Comparison of ENCODE assay signal across 8 cellular contexts in genomic region chr20:22684072-22684762, GRCh38.
DNase-seq lines count a peak whose midpoint lies in the region; ATAC-seq, FAIRE-seq and TF ChIP-seq lines count a peak whose summit lies in the region.

No MANE protein-coding gene starts in this region.

- no peak overlapping the region for H3K4me3 ChIP-seq in choroid plexus epithelial cell (ENCODE audit: low read depth, low read length)

- peaks cover 6% of the 10 kb centered on the region for H3K4me1 Mint-ChIP-seq in stimulated activated naive CD8-positive, alpha-beta T cell treated with anti-CD3 and anti-CD28 coated beads, Interleukin-15, amount 100 ng/mL, for 72 hours

- no peak overlapping the region for H3K27ac Mint-ChIP-seq in stimulated activated naive CD8-positive, alpha-beta T cell treated with anti-CD3 and anti-CD28 coated beads, Interleukin-15, amount 100 ng/mL, for 72 hours

- ATAC-seq in GM21390 (IDR thresholded peaks at IDR 0.05; ENCODE audit: unreplicated experiment) = peak; percentile 87
- ATAC-seq in stimulated activated naive CD8-positive, alpha-beta T cell treated with anti-CD3 and anti-CD28 coated beads, Interleukin-15, amount 100 ng/mL, for 72 hours = peak; percentile 65

- no peaks in the 10 kb centered on the region for H3K9me3 Mint-ChIP-seq in stimulated activated naive CD8-positive, alpha-beta T cell treated with anti-CD3 and anti-CD28 coated beads, Interleukin-15, amount 100 ng/mL, for 72 hours

- TF ChIP-seq CTCF in choroid plexus epithelial cell (conservative IDR thresholded peaks at IDR 0.05; ENCODE audit: low read depth, low read length) = peak; percentile 96

- peak; percentile 56 for DNase-seq in NCI-H2107 treated with DMSO at 0.1 percent for 48 hours (lab: John Stamatoyannopoulos, UW; ENCODE audit: unreplicated experiment)
- DNase-seq in NCI-H2107 (lab: John Stamatoyannopoulos, UW) = no peak
- DNase-seq in KBM-7 = peak; percentile 75
- DNase-seq in RCC 7860 (ENCODE audit: low spot score) = peak; percentile 50
- peak; percentile 87 for DNase-seq in choroid plexus epithelial cell (ENCODE audit: low read depth)
- peak; percentile 91 for DNase-seq in left kidney (ENCODE audit: low read depth, low spot score)
- peak; percentile 33 to 34 for DNase-seq in stimulated activated naive CD8-positive, alpha-beta T cell treated with anti-CD3 and anti-CD28 coated beads, Interleukin-15, amount 100 ng/mL, for 72 hours

- in situ Hi-C loops in KBM-7 (cut with MboI; ENCODE audit: low pct_unique_long_range_greater_than_20kb, low sequenced_read_pairs) = loop anchor here (25.0 kb wide), 2 partner anchors 347 to 653 kb away; no protein-coding TSS in a partner anchor

- no peak overlapping the region for H3K4me3 Mint-ChIP-seq in stimulated activated naive CD8-positive, alpha-beta T cell treated with anti-CD3 and anti-CD28 coated beads, Interleukin-15, amount 100 ng/mL, for 72 hours

- peaks cover 13% of the 10 kb centered on the region for H3K27me3 Mint-ChIP-seq in stimulated activated naive CD8-positive, alpha-beta T cell treated with anti-CD3 and anti-CD28 coated beads, Interleukin-15, amount 100 ng/mL, for 72 hours

- no peak for FAIRE-seq in RCC 7860 (lab: Jason Lieb, UNC)
